In genomic region chr6:30344191-30344867, GRCh38 we compare ENCODE assay signal across 9 cellular contexts. TPM values are rescaled to one million over a fixed set of nuclear protein-coding genes. Genes with fewer than 3 reads are reported as not detected.
DNase-seq lines count a peak whose midpoint lies in the region; ATAC-seq, FAIRE-seq and TF ChIP-seq lines count a peak whose summit lies in the region.
"Had no signal": no experiment of that assay in that cellular context is flagged by ENCODE, and none has a peak within 500 bp of the region (broad histone marks: within the 10 kb centered on the region; RNA-seq: fewer than 3 reads in every experiment).

No MANE protein-coding gene starts in this region.

- 35% methylated on average over 4 of the region's 4 CpGs for WGBS in right lobe of liver (ENCODE audit: insufficient coverage, low coverage, low lambda C conversion rate, missing lambda C conversion rate)

- peak overlapping the region; percentile 97 for H3K27ac Mint-ChIP-seq in activated T-cell treated with anti-CD3 and anti-CD28 coated beads, Interleukin-2, amount 50 U/mL, for 24 hours
- H3K27ac Mint-ChIP-seq in activated T-helper 2 cell treated with anti-CD3 and anti-CD28 coated beads, Interferon-gamma antibody, Interleukin-2, Interleukin-4, amounts not matched to agents 10 μg/mL and 5 μg/mL and 100 μg/mL, durations not matched to agents 14 hours and 24 hours and 36 hours: no peak overlapping the region

- FAIRE-seq in D721Med (lab: Jason Lieb, UNC): no peak
- FAIRE-seq: colon had no signal

- TF ChIP-seq CTCF in right lobe of liver (IDR thresholded peaks at IDR 0.05): no peak
- no peak for TF ChIP-seq CTCF in thoracic aorta (IDR thresholded peaks at IDR 0.05)
- TF ChIP-seq CTCF in D721Med (IDR thresholded peaks at IDR 0.05; ENCODE audit: insufficient read depth, missing control alignments): no peak

- no peaks in the 10 kb centered on the region for H3K27me3 Mint-ChIP-seq in activated T-cell treated with anti-CD3 and anti-CD28 coated beads, Interleukin-2, amount 50 U/mL, for 24 hours
- peaks cover 11% of the 10 kb centered on the region for H3K27me3 Mint-ChIP-seq in activated T-helper 2 cell treated with anti-CD3 and anti-CD28 coated beads, Interferon-gamma antibody, Interleukin-2, Interleukin-4, amounts not matched to agents 10 μg/mL and 5 μg/mL and 100 μg/mL, durations not matched to agents 14 hours and 24 hours and 36 hours (ENCODE audit: low read depth)

- no peaks in the 10 kb centered on the region for H3K9me3 ChIP-seq in right lobe of liver
- H3K9me3 ChIP-seq in thoracic aorta: no peaks in the 10 kb centered on the region

- H3K9me3 Mint-ChIP-seq in activated T-cell treated with anti-CD3 and anti-CD28 coated beads, Interleukin-2, amount 50 U/mL, for 24 hours: no peaks in the 10 kb centered on the region
- no peaks in the 10 kb centered on the region for H3K9me3 Mint-ChIP-seq in activated T-helper 2 cell treated with anti-CD3 and anti-CD28 coated beads, Interferon-gamma antibody, Interleukin-2, Interleukin-4, amounts not matched to agents 10 μg/mL and 5 μg/mL and 100 μg/mL, durations not matched to agents 14 hours and 24 hours and 36 hours

- peaks cover 42% of the 10 kb centered on the region for H3K4me1 Mint-ChIP-seq in activated T-cell treated with anti-CD3 and anti-CD28 coated beads, Interleukin-2, amount 50 U/mL, for 24 hours (ENCODE audit: low read depth)
- peaks cover 29% of the 10 kb centered on the region for H3K4me1 Mint-ChIP-seq in activated T-helper 2 cell treated with anti-CD3 and anti-CD28 coated beads, Interferon-gamma antibody, Interleukin-2, Interleukin-4, amounts not matched to agents 10 μg/mL and 5 μg/mL and 100 μg/mL, durations not matched to agents 14 hours and 24 hours and 36 hours (ENCODE audit: low read depth)

- H3K27ac ChIP-seq in right lobe of liver (no peak overlapping the region), thoracic aorta (peak overlapping the region; percentile 81 to 90)

- H3K4me1 ChIP-seq in right lobe of liver: peaks cover 0 to 4% (median 0%) of the 10 kb centered on the region in 4 donors
- peaks cover 2 to 13% of the 10 kb centered on the region in 2 donors for H3K4me1 ChIP-seq in thoracic aorta (ENCODE audit: control insufficient read depth in 1 of 2, low read depth in 2 of 2)

- ATAC-seq in right lobe of liver (no peak), thoracic aorta (ENCODE audit: insufficient number of reproducible peaks, low FRiP score, low read depth) (no peak)

- H3K27me3 ChIP-seq in right lobe of liver (no peaks in the 10 kb centered on the region), thoracic aorta (replicated peaks; ENCODE audit: insufficient read depth) (no peaks in the 10 kb centered on the region)

- H3K36me3 ChIP-seq in right lobe of liver: peaks cover 0 to 10% (median 4%) of the 10 kb centered on the region in 4 donors
- H3K36me3 ChIP-seq in thoracic aorta: peaks cover 13% of the 10 kb centered on the region

- TF ChIP-seq POLR2A in right lobe of liver (IDR thresholded peaks at IDR 0.05): no peak

- H3K4me3 ChIP-seq in right lobe of liver (peak overlapping the region; percentile 69 to 98 (median 92)), thoracic aorta (peak overlapping the region; percentile 94)

- intact Hi-C loops in activated T-helper 2 cell treated with anti-CD3 and anti-CD28 coated beads, Interferon-gamma antibody, Interleukin-2, Interleukin-4, amounts not matched to agents 10 μg/mL and 5 μg/mL and 100 μg/mL, durations not matched to agents 14 hours and 24 hours and 36 hours (cut with micrococcal nuclease): no loop called here
- intact Hi-C loops in right lobe of liver (cut with DNase I): no loop called here

- peaks cover 68% of the 10 kb centered on the region for H3K36me3 Mint-ChIP-seq in activated T-cell treated with anti-CD3 and anti-CD28 coated beads, Interleukin-2, amount 50 U/mL, for 24 hours (ENCODE audit: low read depth)
- peaks cover 51% of the 10 kb centered on the region for H3K36me3 Mint-ChIP-seq in activated T-helper 2 cell treated with anti-CD3 and anti-CD28 coated beads, Interferon-gamma antibody, Interleukin-2, Interleukin-4, amounts not matched to agents 10 μg/mL and 5 μg/mL and 100 μg/mL, durations not matched to agents 14 hours and 24 hours and 36 hours (ENCODE audit: low read depth)

- peak overlapping the region; percentile 90 for H3K4me3 Mint-ChIP-seq in activated T-cell treated with anti-CD3 and anti-CD28 coated beads, Interleukin-2, amount 50 U/mL, for 24 hours
- H3K4me3 Mint-ChIP-seq in activated T-helper 2 cell treated with anti-CD3 and anti-CD28 coated beads, Interferon-gamma antibody, Interleukin-2, Interleukin-4, amounts not matched to agents 10 μg/mL and 5 μg/mL and 100 μg/mL, durations not matched to agents 14 hours and 24 hours and 36 hours (ENCODE audit: low read depth): peak overlapping the region; percentile 88

- no peak for DNase-seq in activated T-cell treated with anti-CD3 and anti-CD28 coated beads, Interleukin-2, amount 50 U/mL, for 24 hours
- DNase-seq in activated T-cell treated with anti-CD3 and anti-CD28 coated beads, Interleukin-2, amount 50 U/mL, for 1 hour: no peak
- DNase-seq in activated T-helper 2 cell treated with anti-CD3 and anti-CD28 coated beads, Interferon-gamma antibody, Interleukin-2, Interleukin-4, amounts not matched to agents 10 μg/mL and 5 μg/mL and 100 μg/mL, durations not matched to agents 14 hours and 24 hours and 36 hours (ENCODE audit: low spot score): no peak
- DNase-seq in right lobe of liver: no peak
- no peak for DNase-seq in thoracic aorta (ENCODE audit: low spot score)
- DNase-seq in SHP77 (lab: John Stamatoyannopoulos, UW): no peak
- DNase-seq in D721Med (ENCODE audit: insufficient read length, low spot score): no peak
- DNase-seq in NCI-H510A (lab: John Stamatoyannopoulos, UW): no peak

RNA-seq across cellular contexts. Expression of gene RPP21, which starts 0.6 kb away (rescaled TPM):
- 40.6 and 41.9 TPM in 2 replicates for total RNA-seq in activated T-helper 2 cell treated with anti-CD3 and anti-CD28 coated beads, Interferon-gamma antibody, Interleukin-2, Interleukin-4, amounts not matched to agents 10 μg/mL and 5 μg/mL and 100 μg/mL, durations not matched to agents 14 hours and 24 hours and 36 hours
- total RNA-seq in right lobe of liver: 10 to 100 TPM; 13.8 to 49.5 (median 16.3) TPM
- 10 to 100 TPM; 20.8 to 49.7 TPM for total RNA-seq in thoracic aorta

RNA-seq across cellular contexts. Expression of gene TRIM39, which starts 17.6 kb away (rescaled TPM):
- 11.2 and 13.0 TPM in 2 replicates for total RNA-seq in activated T-helper 2 cell treated with anti-CD3 and anti-CD28 coated beads, Interferon-gamma antibody, Interleukin-2, Interleukin-4, amounts not matched to agents 10 μg/mL and 5 μg/mL and 100 μg/mL, durations not matched to agents 14 hours and 24 hours and 36 hours
- total RNA-seq in right lobe of liver: 1 to 10 TPM; 3.3 to 7.5 (median 5.7) TPM
- 10 to 100 TPM; 11.0 to 30.9 TPM for total RNA-seq in thoracic aorta

Comparison
In these comparisons a context has a peak if more than half of its experiments do, and no peak if none do; other contexts are left out.
1. H3K27ac ChIP-seq: peak in thoracic aorta (2 of 2); none in right lobe of liver (0 of 3).